Comparison of ENCODE assay signal across 8 cellular contexts in genomic region chrX:1658083-1658463, GRCh38. TPM values are rescaled to one million over a fixed set of nuclear protein-coding genes. Genes with fewer than 3 reads are reported as not detected.
A peak's percentile ranks its signal among the peaks of the same experiment; 100 is the strongest.
DNase-seq lines count a peak whose midpoint lies in the region; ATAC-seq and TF ChIP-seq lines count a peak whose summit lies in the region.

No MANE protein-coding gene starts in this region.

- DNase-seq in activated naive CD4-positive, alpha-beta T cell treated with anti-CD3 and anti-CD28 coated beads for 36 hours, result peak; percentile 37
- DNase-seq in activated naive CD4-positive, alpha-beta T cell (lab: John Stamatoyannopoulos, UW), result no peak
- DNase-seq in NCI-H1694 treated with DMSO at 0.1 percent for 48 hours (lab: John Stamatoyannopoulos, UW) (peak; percentile 20), type B pancreatic cell (ENCODE audit: extremely low spot score, unreplicated experiment) (no peak), mesenteric fat pad (ENCODE audit: low spot score) (no peak), NCI-H526 treated with DMSO at 0.1 percent for 48 hours (lab: John Stamatoyannopoulos, UW) (no peak), EL (no peak)
- DNase-seq in effector memory CD8-positive, alpha-beta T cell, result peak in 2 of 3 experiments; percentile 15 to 50

- ATAC-seq in effector memory CD8-positive, alpha-beta T cell (replicated peaks), result no peak

- no peaks in the 10 kb centered on the region for H3K27me3 Mint-ChIP-seq in activated naive CD4-positive, alpha-beta T cell treated with anti-CD3 and anti-CD28 coated beads for 36 hours (ENCODE audit: low read depth)
- no peaks in the 10 kb centered on the region for H3K27me3 Mint-ChIP-seq in effector memory CD8-positive, alpha-beta T cell
- H3K27me3 Mint-ChIP-seq in type B pancreatic cell, result no peaks in the 10 kb centered on the region

- no peak for TF ChIP-seq CTCF in type B pancreatic cell (conservative IDR thresholded peaks at IDR 0.05)

- CTCF ChIA-PET in activated naive CD4-positive, alpha-beta T cell treated with anti-CD3 and anti-CD28 coated beads for 36 hours (lab: Charles Lee), result no interaction called here

- H3K4me3 Mint-ChIP-seq in activated naive CD4-positive, alpha-beta T cell treated with anti-CD3 and anti-CD28 coated beads for 36 hours, result peak overlapping the region; percentile 99
- H3K4me3 Mint-ChIP-seq in effector memory CD8-positive, alpha-beta T cell, result peak overlapping the region; percentile 89 to 90
- H3K4me3 Mint-ChIP-seq in type B pancreatic cell, result peak overlapping the region; percentile 84

- H3K27ac Mint-ChIP-seq in activated naive CD4-positive, alpha-beta T cell treated with anti-CD3 and anti-CD28 coated beads for 36 hours, result peak overlapping the region; percentile 99
- H3K27ac Mint-ChIP-seq in effector memory CD8-positive, alpha-beta T cell, result peak overlapping the region; percentile 95
- H3K27ac Mint-ChIP-seq in type B pancreatic cell, result peak overlapping the region; percentile 62

- peaks cover 20% of the 10 kb centered on the region for H3K36me3 Mint-ChIP-seq in activated naive CD4-positive, alpha-beta T cell treated with anti-CD3 and anti-CD28 coated beads for 36 hours (ENCODE audit: low read depth)
- peaks cover 34% of the 10 kb centered on the region for H3K36me3 Mint-ChIP-seq in effector memory CD8-positive, alpha-beta T cell (ENCODE audit: insufficient read depth)
- H3K36me3 Mint-ChIP-seq in type B pancreatic cell, result peaks cover 7% of the 10 kb centered on the region

- H3K9me3 Mint-ChIP-seq in activated naive CD4-positive, alpha-beta T cell treated with anti-CD3 and anti-CD28 coated beads for 36 hours, result no peaks in the 10 kb centered on the region
- H3K9me3 Mint-ChIP-seq in effector memory CD8-positive, alpha-beta T cell, result no peaks in the 10 kb centered on the region
- no peaks in the 10 kb centered on the region for H3K9me3 Mint-ChIP-seq in type B pancreatic cell

- intact Hi-C loops in activated naive CD4-positive, alpha-beta T cell treated with anti-CD3 and anti-CD28 coated beads for 36 hours (cut with micrococcal nuclease), result loop anchor here (10.0 kb wide), 1 partner anchor 1157 kb away; no protein-coding TSS in a partner anchor

- H3K4me1 Mint-ChIP-seq in activated naive CD4-positive, alpha-beta T cell treated with anti-CD3 and anti-CD28 coated beads for 36 hours (ENCODE audit: low read depth), result peaks cover 40% of the 10 kb centered on the region
- H3K4me1 Mint-ChIP-seq in effector memory CD8-positive, alpha-beta T cell (ENCODE audit: low read depth in 2 of 2), result peaks cover 33 to 40% of the 10 kb centered on the region in 2 donors
- peaks cover 13% of the 10 kb centered on the region for H3K4me1 Mint-ChIP-seq in type B pancreatic cell (ENCODE audit: unreplicated experiment)

RNA-seq across cellular contexts. Expression of gene ASMT, which starts 43.2 kb away (rescaled TPM):
- not detected for total RNA-seq in activated naive CD4-positive, alpha-beta T cell treated with anti-CD3 and anti-CD28 coated beads for 36 hours
- total RNA-seq in type B pancreatic cell (ENCODE audit: low replicate concordance) (not detected in 2 replicates), mesenteric fat pad (not detected)

Comparison
In these comparisons a context has a peak if more than half of its experiments do, and no peak if none do; other contexts are left out.
1. DNase-seq: peak in activated naive CD4-positive, alpha-beta T cell treated with anti-CD3 and anti-CD28 coated beads for 36 hours (single experiment), NCI-H1694 treated with DMSO at 0.1 percent for 48 hours (single experiment) and effector memory CD8-positive, alpha-beta T cell (2 of 3); none in activated naive CD4-positive, alpha-beta T cell (0 of 4), type B pancreatic cell (single experiment), mesenteric fat pad (single experiment), NCI-H526 treated with DMSO at 0.1 percent for 48 hours (single experiment) and EL (single experiment).
2. Peak in every context shown above with its lines, with median percentiles within 50 percentile points of each other: H3K27ac Mint-ChIP-seq and H3K4me3 Mint-ChIP-seq.